In the genomic region with DNA sequence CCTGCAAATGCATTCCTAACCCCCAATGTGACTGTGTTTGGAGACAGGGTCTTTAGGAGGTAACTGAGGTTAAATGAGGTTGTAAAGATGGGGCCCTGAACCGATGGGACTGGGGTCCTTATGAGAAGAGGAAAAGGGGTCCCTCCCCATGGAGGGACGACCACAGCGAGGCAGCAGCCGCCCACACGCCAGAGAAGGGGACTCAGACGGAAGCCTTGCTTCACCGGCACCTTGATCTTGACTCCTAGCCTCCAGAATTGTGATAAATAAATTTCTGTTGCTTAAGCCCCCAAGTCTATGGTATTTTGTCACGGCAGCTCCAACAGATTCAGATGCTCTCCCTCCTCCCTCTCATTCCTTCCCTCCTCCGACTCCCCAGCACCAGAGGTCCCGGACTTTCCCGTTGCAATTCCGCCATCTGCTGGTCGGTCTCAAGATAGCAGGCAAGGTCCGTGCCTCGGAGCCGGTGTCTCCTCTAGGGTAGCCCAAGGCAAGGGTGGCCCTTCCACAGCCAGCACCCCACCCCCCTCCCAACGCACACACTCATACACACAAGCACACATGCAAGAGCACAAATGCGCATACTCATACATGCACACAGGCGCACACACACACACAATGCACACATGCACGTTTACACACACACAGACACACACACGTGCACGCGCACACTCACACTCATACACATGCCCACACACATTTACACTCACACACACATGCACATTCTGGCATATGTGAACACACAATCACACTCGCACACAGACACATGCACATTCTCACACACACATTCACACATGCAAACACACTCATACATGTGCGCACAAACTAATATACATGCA, we compare ENCODE assay signal across 9 cellular contexts. TPM values are rescaled to one million over a fixed set of nuclear protein-coding genes. Genes with fewer than 3 reads are reported as not detected.
DNase-seq lines count a peak whose midpoint lies in the region; ATAC-seq and TF ChIP-seq lines count a peak whose summit lies in the region.
"Had no signal": no experiment of that assay in that cellular context is flagged by ENCODE, and none has a peak within 500 bp of the region (broad histone marks: within the 10 kb centered on the region; RNA-seq: fewer than 3 reads in every experiment).

No MANE protein-coding gene starts in this region.

- H3K4me3 ChIP-seq in HAP-1, result no peak overlapping the region
- no peak overlapping the region for H3K4me3 ChIP-seq in OCI-LY1 (ENCODE audit: low read depth, low read length, poor library complexity, severe bottlenecking)

- in situ Hi-C loops in HAP-1 (cut with MboI; ENCODE audit: low sequenced_read_pairs), result no loop called here

- peak; percentile 87 for TF ChIP-seq CTCF in OCI-LY1 (IDR thresholded peaks at IDR 0.05; ENCODE audit: low read length)
- TF ChIP-seq CTCF in glutamatergic neuron (IDR thresholded peaks at IDR 0.05; ENCODE audit: partially characterized antibody, unreplicated experiment), result peak; percentile 86

- H4K20me1 ChIP-seq in OCI-LY1 (ENCODE audit: insufficient read depth, low read length), result no peaks in the 10 kb centered on the region

- no peaks in the 10 kb centered on the region for H3K79me2 ChIP-seq in OCI-LY1 (ENCODE audit: insufficient read depth, low read length)

- no peak overlapping the region for H2AFZ ChIP-seq in OCI-LY1 (ENCODE audit: low read length)

- no peaks in the 10 kb centered on the region for H3F3A ChIP-seq in OCI-LY1 (ENCODE audit: insufficient read depth, low read length)

- no peaks in the 10 kb centered on the region for H3K27me3 ChIP-seq in HAP-1 (ENCODE audit: low read depth)
- H3K27me3 ChIP-seq in OCI-LY1 (ENCODE audit: insufficient read depth, low read length), result no peaks in the 10 kb centered on the region

- H3K4me1 ChIP-seq in HAP-1 (no peaks in the 10 kb centered on the region), OCI-LY1 (ENCODE audit: insufficient read depth, low read length, severe bottlenecking) (no peaks in the 10 kb centered on the region)

- no peaks in the 10 kb centered on the region for H3K9me3 ChIP-seq in HAP-1
- no peaks in the 10 kb centered on the region for H3K9me3 ChIP-seq in OCI-LY1 (ENCODE audit: low read length)

- no peaks in the 10 kb centered on the region for H3K9me2 ChIP-seq in OCI-LY1 (ENCODE audit: low read depth, low read length)

- no peaks in the 10 kb centered on the region for H3K36me3 Mint-ChIP-seq in glutamatergic neuron (ENCODE audit: unreplicated experiment)

- H3K4me1 Mint-ChIP-seq in glutamatergic neuron (ENCODE audit: low read depth, unreplicated experiment), result peaks cover 4% of the 10 kb centered on the region

- no peak for ATAC-seq in GM21526 (IDR thresholded peaks at IDR 0.05; ENCODE audit: low FRiP score, unreplicated experiment)

- peak; percentile 22 for DNase-seq in DMS114 treated with DMSO at 0.1 percent for 48 hours (lab: John Stamatoyannopoulos, UW; ENCODE audit: unreplicated experiment)
- DNase-seq in HAP-1 (ENCODE audit: low spot score in 2 of 2), result peak; percentile 16 to 76
- DNase-seq in activated naive CD4-positive, alpha-beta T cell (lab: John Stamatoyannopoulos, UW), result peak in 3 of 4 experiments; percentile 6 to 22 (median 12)
- DNase-seq in glutamatergic neuron, result peak; percentile 88
- DNase-seq in pons (ENCODE audit: low spot score), result peak; percentile 38
- no peak for DNase-seq in NCI-H2029 (lab: John Stamatoyannopoulos, UW)

- H3K9me3 Mint-ChIP-seq in glutamatergic neuron (ENCODE audit: unreplicated experiment), result peaks cover 1% of the 10 kb centered on the region

- H3K9ac ChIP-seq in OCI-LY1 (ENCODE audit: low read length), result no peak overlapping the region

- no peak overlapping the region for H3K4me2 ChIP-seq in OCI-LY1 (ENCODE audit: low read length)

- no peak overlapping the region for H3K27ac Mint-ChIP-seq in glutamatergic neuron (ENCODE audit: unreplicated experiment)

- H3K27ac ChIP-seq in OCI-LY1 (ENCODE audit: low read depth, low read length, poor library complexity, severe bottlenecking), result no peak overlapping the region

- no peaks in the 10 kb centered on the region for H3K36me3 ChIP-seq in HAP-1 (replicated peaks)
- H3K36me3 ChIP-seq in OCI-LY1 (ENCODE audit: insufficient read depth, low read length), result no peaks in the 10 kb centered on the region

- H3K27me3 Mint-ChIP-seq in glutamatergic neuron (ENCODE audit: unreplicated experiment), result peaks cover 9% of the 10 kb centered on the region

- no peak overlapping the region for H3K4me3 Mint-ChIP-seq in glutamatergic neuron (ENCODE audit: unreplicated experiment)

RNA-seq across cellular contexts. Expression of a gene that starts 23.1 kb away (rescaled TPM):
- not detected for total RNA-seq in glutamatergic neuron (ENCODE audit: unreplicated experiment)
- total RNA-seq: T-helper 1 cell treated with Interleukin-12 subunit alpha and Interleukin-12 subunit beta and Interleukin-4 antibody, amounts not matched to agents 30 ng/mL and 1 ng/mL, for 36 hours had no signal
